Comparison of ENCODE assay signal across 19 cellular contexts in the genomic region with DNA sequence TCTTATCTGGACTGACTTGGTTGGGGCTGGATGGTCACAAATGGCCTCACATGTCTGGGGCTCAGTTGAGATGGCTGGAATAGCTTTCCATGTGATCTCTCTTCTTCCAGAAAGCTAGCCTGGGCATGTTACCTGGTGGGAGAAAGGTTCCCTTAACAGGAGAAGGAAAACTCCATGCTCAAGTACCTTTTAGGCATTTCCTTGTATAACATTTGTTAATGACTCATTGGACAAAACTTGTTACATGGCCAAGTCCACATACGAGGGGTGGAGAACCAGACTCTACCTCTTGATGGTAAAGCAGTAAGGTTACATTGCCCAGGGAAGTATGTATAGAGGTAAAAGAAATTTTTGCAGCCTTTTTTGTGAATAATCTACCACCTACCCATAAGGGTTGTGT.
DNase-seq lines count a peak whose midpoint lies in the region; ATAC-seq, FAIRE-seq and TF ChIP-seq lines count a peak whose summit lies in the region.
"Had no signal": no experiment of that assay in that cellular context is flagged by ENCODE, and none has a peak within 500 bp of the region (broad histone marks: within the 10 kb centered on the region; RNA-seq: fewer than 3 reads in every experiment).

No MANE protein-coding gene starts in this region.

- H3K27ac ChIP-seq in breast epithelium (no peak overlapping the region), colonic mucosa (no peak overlapping the region)
- H3K27ac ChIP-seq: C4-2B had no signal

- DNase-seq in MCF 10A (ENCODE audit: unreplicated experiment) (peak; percentile 43), breast epithelium (ENCODE audit: low spot score in 2 of 2) (no peak), bronchial epithelial cell (ENCODE audit: low read depth) (peak; percentile 98), kidney glomerular epithelial cell (lab: John Stamatoyannopoulos, UW) (peak; percentile 75), GOT3 (lab: John Stamatoyannopoulos, UW) (no peak), colonic mucosa (no peak), DMS114 treated with DMSO at 0.1 percent for 48 hours (lab: John Stamatoyannopoulos, UW; ENCODE audit: unreplicated experiment) (no peak)
- DNase-seq: DMS 273 treated with DMSO at 0.1 percent for 48 hours, EL, NCI-H1092, NCI-H146, NCI-H2081, NCI-H2227 treated with DMSO at 0.1 percent for 48 hours, NCI-H524 treated with DMSO at 0.1 percent for 48 hours had no signal

- peaks cover 0 to 14% of the 10 kb centered on the region in 2 donors for H3K9me3 ChIP-seq in breast epithelium
- H3K9me3 ChIP-seq in colonic mucosa: no peaks in the 10 kb centered on the region
- H3K9me3 ChIP-seq: HAP-1 had no signal

- H3K4me1 ChIP-seq in breast epithelium (no peaks in the 10 kb centered on the region), colonic mucosa (no peaks in the 10 kb centered on the region)
- H3K4me1 ChIP-seq: HAP-1 had no signal

- H3K4me1 Mint-ChIP-seq in MCF 10A (ENCODE audit: insufficient read depth, unreplicated experiment): peaks cover 6% of the 10 kb centered on the region

- intact Hi-C loops in MCF 10A (cut with micrococcal nuclease) (no loop called here), breast epithelium (cut with DNase I; ENCODE audit: low total_unique reads) (no loop called here), colonic mucosa (cut with DNase I) (no loop called here)

- TF ChIP-seq CTCF in MCF 10A (IDR thresholded peaks at IDR 0.05; ENCODE audit: unreplicated experiment): no peak
- TF ChIP-seq CTCF in breast epithelium (IDR thresholded peaks at IDR 0.05): no peak
- no peak for TF ChIP-seq CTCF in bronchial epithelial cell (IDR thresholded peaks at IDR 0.05; ENCODE audit: insufficient read depth, low read length, severe bottlenecking)
- no peak for TF ChIP-seq CTCF in colonic mucosa (IDR thresholded peaks at IDR 0.05)

- no TSS peak for BruUV-seq in MCF 10A (replicated peaks; lab: Mats Ljungman, UMichigan)

- no peak for ATAC-seq in HG02759 (IDR thresholded peaks at IDR 0.05; ENCODE audit: unreplicated experiment)
- ATAC-seq: K562 had no signal

- H3K4me3 Mint-ChIP-seq in MCF 10A (ENCODE audit: unreplicated experiment): no peak overlapping the region

- CTCF ChIA-PET in MCF 10A (lab: Yijun Ruan, JAX): interaction anchor here (0.7 kb wide), 2 partner anchors 32 to 614 kb away, joined by 3 read pairs; no protein-coding TSS in a partner anchor

- H3K27me3 Mint-ChIP-seq in MCF 10A (ENCODE audit: insufficient read depth, unreplicated experiment): no peaks in the 10 kb centered on the region

- no peak overlapping the region for H3K4me3 ChIP-seq in breast epithelium
- H3K4me3 ChIP-seq in bronchial epithelial cell (ENCODE audit: low read depth, low read length): no peak overlapping the region
- no peak overlapping the region for H3K4me3 ChIP-seq in colonic mucosa
- H3K4me3 ChIP-seq: HAP-1, K562 had no signal

- H3K9ac ChIP-seq in colonic mucosa (ENCODE audit: low read depth in 2 of 2, low read length in 2 of 2): no peak overlapping the region

- no peak for TF ChIP-seq POLR2A in breast epithelium (IDR thresholded peaks at IDR 0.05)

- H3K27ac Mint-ChIP-seq in MCF 10A (ENCODE audit: low read depth, unreplicated experiment): no peak overlapping the region

- H3K36me3 ChIP-seq in breast epithelium (no peaks in the 10 kb centered on the region), bronchial epithelial cell (ENCODE audit: control insufficient read depth, insufficient read depth, low read length) (no peaks in the 10 kb centered on the region), colonic mucosa (no peaks in the 10 kb centered on the region)
- H3K36me3 ChIP-seq: HAP-1 had no signal

- no peak for FAIRE-seq in bronchial epithelial cell (lab: Jason Lieb, UNC)
- FAIRE-seq: A204.1, K562 had no signal

- H3K27me3 ChIP-seq in breast epithelium (no peaks in the 10 kb centered on the region), bronchial epithelial cell (ENCODE audit: control insufficient read depth, insufficient read depth, low read length) (no peaks in the 10 kb centered on the region), colonic mucosa (no peaks in the 10 kb centered on the region)

- POLR2A ChIA-PET in MCF 10A (lab: Yijun Ruan, JAX): no interaction called here

- H3K36me3 Mint-ChIP-seq in MCF 10A (ENCODE audit: insufficient read depth, unreplicated experiment): no peaks in the 10 kb centered on the region

- H3K9me3 Mint-ChIP-seq in MCF 10A (ENCODE audit: unreplicated experiment): peaks cover 18% of the 10 kb centered on the region

Comparison
In these comparisons a context has a peak if more than half of its experiments do, and no peak if none do; other contexts are left out.
1. DNase-seq: peak in MCF 10A (single experiment), bronchial epithelial cell (single experiment) and kidney glomerular epithelial cell (single experiment); none in breast epithelium (0 of 2), GOT3 (single experiment), colonic mucosa (single experiment) and DMS114 treated with DMSO at 0.1 percent for 48 hours (single experiment).